23 cellular contexts compared by ENCODE assay signal in genomic region chr20:39107741-39108140, GRCh38.
DNase-seq lines count a peak whose midpoint lies in the region; ATAC-seq and TF ChIP-seq lines count a peak whose summit lies in the region.
"Had no signal": no experiment of that assay in that cellular context is flagged by ENCODE, and none has a peak within 500 bp of the region (broad histone marks: within the 10 kb centered on the region; RNA-seq: fewer than 3 reads in every experiment).

No MANE protein-coding gene starts in this region.

- H3K4me1 ChIP-seq in psoas muscle, result no peaks in the 10 kb centered on the region
- no peaks in the 10 kb centered on the region for H3K4me1 ChIP-seq in sigmoid colon
- H3K4me1 ChIP-seq: pancreas, right atrium auricular region, tibial artery had no signal

- no peak for TF ChIP-seq EP300 in sigmoid colon (IDR thresholded peaks at IDR 0.05)

- H3K27ac ChIP-seq in psoas muscle (no peak overlapping the region), sigmoid colon (no peak overlapping the region)
- H3K27ac ChIP-seq: pancreas, right atrium auricular region, tibial artery had no signal

- DNase-seq in EL, result peak; percentile 58
- peak; percentile 3 for DNase-seq in LoVo (ENCODE audit: low spot score)
- DNase-seq in choroid plexus epithelial cell (ENCODE audit: low read depth), result peak; percentile 12
- no peak for DNase-seq in psoas muscle
- no peak for DNase-seq in NCI-H1436 (lab: John Stamatoyannopoulos, UW)
- no peak for DNase-seq in sigmoid colon
- DNase-seq: activated CD4-positive, alpha-beta T cell treated with anti-CD3 and anti-CD28 coated beads for 36 hours; activated effector memory CD4-positive, alpha-beta T cell treated with anti-CD3 and anti-CD28 coated beads, Interleukin-2, amount 50 U/mL, for 16 hours; CD4-positive, alpha-beta memory T cell; cerebellar nuclear complex; DMS 273 treated with DMSO at 0.1 percent for 48 hours; GOT3; islet precursor cell; NCI-H1092 treated with DMSO at 0.1 percent for 48 hours; NCI-H2029; NCI-H2227 treated with DMSO at 0.1 percent for 48 hours; pancreas; SIG-M5; stimulated activated naive CD8-positive, alpha-beta T cell treated with anti-CD3 and anti-CD28 coated beads, Interleukin-15, amount 100 ng/mL, for 72 hours; tibial artery had no signal

- H3K9me3 ChIP-seq in psoas muscle, result no peaks in the 10 kb centered on the region
- H3K9me3 ChIP-seq in sigmoid colon, result no peaks in the 10 kb centered on the region
- H3K9me3 ChIP-seq: pancreas had no signal

- WGBS in psoas muscle, 3 donors, result 69 to 81% (median 72%) methylated on average over 5 of the region's 5 CpGs
- 75 to 80% methylated on average over 5 of the region's 5 CpGs for WGBS in sigmoid colon, 2 donors

- H3K4me3 ChIP-seq in choroid plexus epithelial cell (ENCODE audit: low read depth, low read length) (no peak overlapping the region), psoas muscle (no peak overlapping the region), sigmoid colon (no peak overlapping the region)
- H3K4me3 ChIP-seq: pancreas, right atrium auricular region, tibial artery had no signal

- H3K27me3 ChIP-seq in psoas muscle (ENCODE audit: insufficient read depth in 3 of 3, low read length in 2 of 3) (peaks cover 0 to 19% (median 3%) of the 10 kb centered on the region in 3 donors), sigmoid colon (peaks cover 7 to 56% (median 10%) of the 10 kb centered on the region in 3 donors)
- H3K27me3 ChIP-seq: right atrium auricular region had no signal

- intact Hi-C loops in psoas muscle (cut with DNase I) (no loop called here), sigmoid colon (cut with DNase I) (no loop called here)

- H3K36me3 ChIP-seq in psoas muscle (ENCODE audit: insufficient read depth in 1 of 2, low read depth in 1 of 2) (no peaks in the 10 kb centered on the region), sigmoid colon (no peaks in the 10 kb centered on the region)
- H3K36me3 ChIP-seq: pancreas, right atrium auricular region, tibial artery had no signal

- TF ChIP-seq POLR2A in sigmoid colon (IDR thresholded peaks at IDR 0.05), result no peak

- TF ChIP-seq CTCF in choroid plexus epithelial cell (conservative IDR thresholded peaks at IDR 0.05; ENCODE audit: low read depth, low read length) (no peak), psoas muscle (IDR thresholded peaks at IDR 0.05) (no peak), sigmoid colon (IDR thresholded peaks at IDR 0.05) (no peak)

- peak; percentile 60 to 69 (median 62) for ATAC-seq in psoas muscle
- ATAC-seq in GM19395 (IDR thresholded peaks at IDR 0.05; ENCODE audit: unreplicated experiment), result no peak
- no peak for ATAC-seq in HG02884 (IDR thresholded peaks at IDR 0.05; ENCODE audit: unreplicated experiment)
- ATAC-seq: activated CD4-positive, alpha-beta T cell treated with anti-CD3 and anti-CD28 coated beads for 36 hours; pancreas; stimulated activated naive CD8-positive, alpha-beta T cell treated with anti-CD3 and anti-CD28 coated beads, Interleukin-15, amount 100 ng/mL, for 72 hours had no signal

Comparison
In these comparisons a context has a peak if more than half of its experiments do, and no peak if none do; other contexts are left out.
1. DNase-seq: peak in EL (single experiment), LoVo (single experiment) and choroid plexus epithelial cell (single experiment); none in psoas muscle (0 of 2), NCI-H1436 (single experiment) and sigmoid colon (single experiment).
2. ATAC-seq: peak in psoas muscle (4 of 4); none in GM19395 (single experiment) and HG02884 (single experiment).